18 cellular contexts compared by ENCODE assay signal in the genomic region with DNA sequence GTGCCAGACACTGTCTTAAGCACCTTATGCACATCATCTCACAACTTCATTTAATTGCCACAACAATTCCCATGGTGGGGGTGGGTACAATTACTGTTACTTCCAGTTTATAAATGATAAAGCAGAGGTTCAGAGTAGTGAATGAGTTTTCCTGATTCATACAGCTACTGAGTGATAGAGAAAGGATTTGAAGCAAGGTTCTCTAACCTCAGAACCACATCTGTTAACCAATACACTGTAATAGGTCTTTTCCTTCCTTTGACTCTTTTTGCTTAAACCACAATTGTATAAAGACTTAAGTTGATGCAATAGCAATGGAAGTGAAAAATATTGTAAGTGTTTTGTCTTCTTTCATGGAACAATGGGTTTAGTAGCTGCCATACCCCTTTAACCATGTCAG.
"Had no signal": no experiment of that assay in that cellular context is flagged by ENCODE, and none has a peak within 500 bp of the region (broad histone marks: within the 10 kb centered on the region; RNA-seq: fewer than 3 reads in every experiment).

No MANE protein-coding gene starts in this region.

- H3K36me3 Mint-ChIP-seq: activated naive CD8-positive, alpha-beta T cell treated with anti-CD3 and anti-CD28 coated beads, Interleukin-2, amount 10 ng/mL, durations not matched to agents 7 days and 5 days; immature natural killer cell; memory B cell had no signal

- H3K27ac ChIP-seq: gastroesophageal sphincter, heart left ventricle, neural progenitor cell, stomach, vagina had no signal

- H3K4me1 ChIP-seq: gastroesophageal sphincter, heart left ventricle, neural progenitor cell, stomach, vagina had no signal

- H3K27me3 ChIP-seq: gastroesophageal sphincter, neural progenitor cell, vagina had no signal

- H3K27me3 Mint-ChIP-seq: memory B cell, progenitor cell of endocrine pancreas had no signal

- DNase-seq: activated CD4-positive, alpha-beta T cell treated with anti-CD3 and anti-CD28 coated beads, Interleukin-2, amount 10 ng/mL, durations not matched to agents 7 days and 5 days; activated CD4-positive, CD25-positive, alpha-beta regulatory T cell; activated CD8-positive, alpha-beta T cell treated with anti-CD3 and anti-CD28 coated beads, Interleukin-2, amount 10 ng/mL, durations not matched to agents 7 days and 5 days; activated gamma-delta T cell treated with Interleukin-2 at 50 U/mL for 16 hours; activated naive CD8-positive, alpha-beta T cell treated with anti-CD3 and anti-CD28 coated beads, Interleukin-2, amount 10 ng/mL, durations not matched to agents 7 days and 5 days; aorta; effector CD4-positive, alpha-beta T cell; heart left ventricle; immature natural killer cell; right cardiac atrium; stomach; trophoblast cell had no signal

- H3K4me1 Mint-ChIP-seq: activated CD4-positive, alpha-beta T cell treated with anti-CD3 and anti-CD28 coated beads, Interleukin-2, amount 10 ng/mL, durations not matched to agents 7 days and 5 days; activated naive CD8-positive, alpha-beta T cell treated with anti-CD3 and anti-CD28 coated beads, Interleukin-2, amount 10 ng/mL, durations not matched to agents 7 days and 5 days; immature natural killer cell; memory B cell; neural progenitor cell had no signal

- H3K4me3 Mint-ChIP-seq: activated CD4-positive, alpha-beta T cell treated with anti-CD3 and anti-CD28 coated beads, Interleukin-2, amount 10 ng/mL, durations not matched to agents 7 days and 5 days; activated CD8-positive, alpha-beta T cell treated with anti-CD3 and anti-CD28 coated beads, Interleukin-2, amount 10 ng/mL, durations not matched to agents 7 days and 5 days; activated naive CD8-positive, alpha-beta T cell treated with anti-CD3 and anti-CD28 coated beads, Interleukin-2, amount 10 ng/mL, durations not matched to agents 7 days and 5 days; immature natural killer cell; memory B cell; neural progenitor cell had no signal

- ATAC-seq: activated CD8-positive, alpha-beta T cell treated with anti-CD3 and anti-CD28 coated beads, Interleukin-2, amount 10 ng/mL, durations not matched to agents 7 days and 5 days; esophagus mucosa; gastroesophageal sphincter; heart left ventricle; right cardiac atrium had no signal

- H3K27ac Mint-ChIP-seq: activated CD4-positive, alpha-beta T cell treated with anti-CD3 and anti-CD28 coated beads, Interleukin-2, amount 10 ng/mL, durations not matched to agents 7 days and 5 days; activated CD8-positive, alpha-beta T cell treated with anti-CD3 and anti-CD28 coated beads, Interleukin-2, amount 10 ng/mL, durations not matched to agents 7 days and 5 days; activated naive CD8-positive, alpha-beta T cell treated with anti-CD3 and anti-CD28 coated beads, Interleukin-2, amount 10 ng/mL, durations not matched to agents 7 days and 5 days; immature natural killer cell; memory B cell; neural progenitor cell; progenitor cell of endocrine pancreas had no signal

- H3K9me3 Mint-ChIP-seq: activated CD4-positive, alpha-beta T cell treated with anti-CD3 and anti-CD28 coated beads, Interleukin-2, amount 10 ng/mL, durations not matched to agents 7 days and 5 days; activated naive CD8-positive, alpha-beta T cell treated with anti-CD3 and anti-CD28 coated beads, Interleukin-2, amount 10 ng/mL, durations not matched to agents 7 days and 5 days had no signal
